Comparison of ENCODE assay signal across 1 cellular context in genomic region chr17:44203731-44204452, GRCh38.
TF ChIP-seq lines count a peak whose summit lies in the region.

No MANE protein-coding gene starts in this region.

TF ChIP-seq in K562, 482 proteins besides CTCF, POLR2A, EP300 and RAD21 (continued from another document and continues in another):
- TF ChIP-seq ELK3 (CRISPR knock-in tag; IDR thresholded peaks at IDR 0.05) (no peak), CEBPZ (IDR thresholded peaks at IDR 0.05; ENCODE audit: borderline replicate concordance, low read depth, low read length) (no peak), KAT8 (IDR thresholded peaks at IDR 0.05; ENCODE audit: low read depth) (no peak), TRIM28 (IDR thresholded peaks at IDR 0.05) (no peak), ZBED1 (IDR thresholded peaks at IDR 0.05) (no peak), FOXP1 (CRISPR knock-in tag; IDR thresholded peaks at IDR 0.05) (no peak), RCOR1 (IDR thresholded peaks at IDR 0.05; ENCODE audit: borderline replicate concordance in 1 of 2, low read depth in 2 of 2, low read length in 2 of 2) (0 out of 4 replicates have a peak, but pooled peaks of 1 of the 2 experiments have one; percentile 23), HDAC6 (IDR thresholded peaks at IDR 0.05; ENCODE audit: low read depth, low read length) (no peak), CXXC5 (CRISPR knock-in tag; IDR thresholded peaks at IDR 0.05) (no peak), DDX20 (tag; IDR thresholded peaks at IDR 0.05; ENCODE audit: low read depth) (no peak), ZNF41 (CRISPR knock-in tag; conservative IDR thresholded peaks at IDR 0.05) (no peak), ZNF324 (CRISPR knock-in tag; IDR thresholded peaks at IDR 0.05) (no peak), ZNF696 (CRISPR knock-in tag; conservative IDR thresholded peaks at IDR 0.05) (no peak), SNAPC5 (CRISPR knock-in tag; IDR thresholded peaks at IDR 0.05) (no peak), ARNT (IDR thresholded peaks at IDR 0.05) (0 out of 4 replicates have a peak, but pooled peaks have one; percentile 8 to 53), ATF3 (IDR thresholded peaks at IDR 0.05) (no peak), ATF3 (CRISPR knock-in tag; conservative IDR thresholded peaks at IDR 0.05) (no peak), TBL1XR1 (IDR thresholded peaks at IDR 0.05; ENCODE audit: low read length in 2 of 2) (no peak), RBM39 (optimal IDR thresholded peaks at IDR 0.05; ENCODE audit: low read depth, low read length) (peak; percentile 40), ZNF584 (CRISPR knock-in tag; IDR thresholded peaks at IDR 0.05; ENCODE audit: low read depth) (no peak), HCFC1 (IDR thresholded peaks at IDR 0.05; ENCODE audit: low read depth, low read length) (no peak), ETV1 (tag; conservative IDR thresholded peaks at IDR 0.05; ENCODE audit: low read depth) (peak; percentile 35; the same call in 1 of the 2 replicates), HBP1 (CRISPR knock-in tag; IDR thresholded peaks at IDR 0.05) (no peak), ZBTB34 (CRISPR knock-in tag; IDR thresholded peaks at IDR 0.05) (no peak), ZBTB49 (CRISPR knock-in tag; IDR thresholded peaks at IDR 0.05; ENCODE audit: borderline replicate concordance) (0 out of 2 replicates have a peak, but pooled peaks have one; percentile 17), KLF6 (CRISPR knock-in tag; IDR thresholded peaks at IDR 0.05; ENCODE audit: borderline replicate concordance) (no peak), CCNT2 (IDR thresholded peaks at IDR 0.05; ENCODE audit: borderline replicate concordance, extremely low read depth, insufficient read length, low read depth, low read length) (no peak), ATF2 (CRISPR knock-in tag; IDR thresholded peaks at IDR 0.05) (no peak), LEF1 (IDR thresholded peaks at IDR 0.05) (no peak), STAT6 (CRISPR knock-in tag; IDR thresholded peaks at IDR 0.05) (no peak), CHAMP1 (IDR thresholded peaks at IDR 0.05) (no peak), SMAD2 (IDR thresholded peaks at IDR 0.05; ENCODE audit: low read depth, low read length) (no peak), NR1H2 (CRISPR knock-in tag; IDR thresholded peaks at IDR 0.05) (no peak), XRCC5 (IDR thresholded peaks at IDR 0.05; ENCODE audit: low read depth, low read length) (0 out of 2 replicates have a peak, but pooled peaks have one; percentile 28), ZNF778 (CRISPR knock-in tag; IDR thresholded peaks at IDR 0.05) (no peak), ZNF511 (CRISPR knock-in tag; IDR thresholded peaks at IDR 0.05) (no peak), CBFB (CRISPR knock-in tag; IDR thresholded peaks at IDR 0.05) (no peak), CBX1 (IDR thresholded peaks at IDR 0.05; ENCODE audit: low read depth) (no peak), TAF9B (IDR thresholded peaks at IDR 0.05; ENCODE audit: partially characterized antibody) (no peak), MAFG (tag; conservative IDR thresholded peaks at IDR 0.05) (no peak), ARID3A (IDR thresholded peaks at IDR 0.05; ENCODE audit: borderline replicate concordance, low read depth, low read length) (0 out of 2 replicates have a peak, but pooled peaks have one; percentile 62), ZFP36 (IDR thresholded peaks at IDR 0.05; ENCODE audit: low read depth, low read length, partially characterized antibody) (no peak), MAZ (CRISPR knock-in tag; conservative IDR thresholded peaks at IDR 0.05 in 1 of 2, IDR thresholded peaks at IDR 0.05 in 1 of 2) (no peak), PTRF (tag; IDR thresholded peaks at IDR 0.05) (no peak)
